ENCODE assay signal across 8 cellular contexts in genomic region chr15:84715442-84716035, GRCh38. TPM values are rescaled to one million over a fixed set of nuclear protein-coding genes. Genes with fewer than 3 reads are reported as not detected.
DNase-seq lines count a peak whose midpoint lies in the region; ATAC-seq, FAIRE-seq and TF ChIP-seq lines count a peak whose summit lies in the region.

No MANE protein-coding gene starts in this region.

- H3K4me1 ChIP-seq in HepG2 (ENCODE audit: insufficient read depth, low read length): peaks cover 26% of the 10 kb centered on the region

- DNase-seq in Daoy (ENCODE audit: low read depth) (peak; percentile 8), SK-MEL-5 (ENCODE audit: low read depth, low spot score) (peak; percentile 15), caudate nucleus (lab: John Stamatoyannopoulos, UW) (peak in 22 of 61 donors; percentile 11 to 82 (median 50)), HepG2 (ENCODE audit: low spot score) (no peak), GM10248 (ENCODE audit: extremely low spot score) (no peak), GM12892 (ENCODE audit: insufficient read length) (no peak)
- peak; percentile 68 for DNase-seq in stimulated activated CD4-positive, alpha-beta T cell treated with anti-CD3 and anti-CD28 coated beads, Interleukin-4, amount 100 ng/mL, for 24 hours

- peaks cover 47% of the 10 kb centered on the region for H3K79me2 ChIP-seq in HepG2 (ENCODE audit: insufficient read depth, low read length)

- no peaks in the 10 kb centered on the region; a peak in 1 of 5 replicates for H3K27me3 ChIP-seq in HepG2 (ENCODE audit: control insufficient read depth in 1 of 2, insufficient read depth in 2 of 2, low read length in 2 of 2)

- POLR2A ChIA-PET in HepG2 (lab: Yijun Ruan, JAX): interaction anchor here (0.6 to 2.9 kb wide), 22 partner anchors 9 to 306 kb away, joined by 3 to 31 read pairs (median 5); partner anchors contain the start of genes PDE8A, WDR73, ZNF592 and ZSCAN2
- POLR2A ChIA-PET in GM10248 (lab: Yijun Ruan, JAX): interaction anchor here (0.8 to 2.6 kb wide), 3 partner anchors 9 to 61 kb away, joined by 3 to 12 read pairs (median 8); partner anchors contain the start of gene WDR73

- peak overlapping the region; percentile 72 to 89 (median 84) for H3K4me3 ChIP-seq in HepG2 (replicated peaks in 1 of 3; ENCODE audit: insufficient read depth in 1 of 3, low read depth in 2 of 3, low read length in 3 of 3)

- no peaks in the 10 kb centered on the region for H3K9me3 ChIP-seq in HepG2 (ENCODE audit: low read length)

- no peak for TF ChIP-seq CTCF in HepG2 (CRISPR knock-in tag; IDR thresholded peaks at IDR 0.05)
- TF ChIP-seq CTCF in GM10248 (IDR thresholded peaks at IDR 0.05; ENCODE audit: control extremely low read depth, extremely low read depth, low read depth, missing control alignments): no peak

- BruUV-seq in HepG2 (replicated peaks; lab: Mats Ljungman, UMichigan): TSS peak; percentile 63

- peaks cover 4 to 6% of the 10 kb centered on the region in 2 experiments; a peak in 3 of 5 replicates for H3K36me3 ChIP-seq in HepG2 (replicated peaks in 1 of 2; ENCODE audit: control insufficient read depth in 1 of 2, insufficient read depth in 2 of 2, low read length in 2 of 2)

- H3K27ac ChIP-seq in caudate nucleus (ENCODE audit: low read depth, low read length) (peak overlapping the region; percentile 98), HepG2 (ENCODE audit: extremely low read length, insufficient read depth, low read length) (peak overlapping the region; percentile 90)

- no peak for TF ChIP-seq POLR2A in HepG2 (IDR thresholded peaks at IDR 0.05; ENCODE audit: insufficient read depth in 1 of 2, low read depth in 2 of 2, low read length in 2 of 2)
- TF ChIP-seq POLR2A in GM12892 (IDR thresholded peaks at IDR 0.05; ENCODE audit: low read depth, low read length): no peak

- FAIRE-seq in HepG2 (lab: Jason Lieb, UNC) (no peak), GM12892 (lab: Jason Lieb, UNC) (no peak)

- no peak overlapping the region for H2AFZ ChIP-seq in HepG2 (ENCODE audit: low read length)

- CTCF ChIA-PET in HepG2 (lab: Yijun Ruan, JAX; ENCODE audit: low intra/inter-chr PET ratio, low total read pairs): no interaction called here
- CTCF ChIA-PET in GM10248 (lab: Yijun Ruan, JAX): interaction anchor here (1.1 to 2.1 kb wide), 9 partner anchors 9 to 61 kb away, joined by 3 to 10 read pairs (median 4); partner anchors contain the start of genes NMB and WDR73

- TF ChIP-seq EP300 in HepG2 (IDR thresholded peaks at IDR 0.05; ENCODE audit: low read depth in 2 of 2, low read length in 2 of 2) (no peak), HepG2 (CRISPR knock-in tag; IDR thresholded peaks at IDR 0.05; ENCODE audit: borderline replicate concordance) (no peak)

- ATAC-seq in HG02642 (IDR thresholded peaks at IDR 0.05; ENCODE audit: poor library complexity, unreplicated experiment): peak; percentile 2
- peak; percentile 29 for ATAC-seq in HepG2

- in situ Hi-C loops in SK-MEL-5 (cut with HindIII; ENCODE audit: low pct_unique_long_range_greater_than_20kb, low sequenced_read_pairs): no loop called here
- in situ Hi-C loops in HepG2 (cut with HindIII; ENCODE audit: extremely low pct_ligation_motif_present, low pct_unique_long_range_greater_than_20kb): no loop called here

- H3K4me2 ChIP-seq in HepG2 (ENCODE audit: low read depth, low read length): peak overlapping the region; percentile 85

- TF ChIP-seq RAD21 in HepG2 (CRISPR knock-in tag; IDR thresholded peaks at IDR 0.05): no peak

- H4K20me1 ChIP-seq in HepG2 (ENCODE audit: insufficient read depth, low read length): peaks cover 15% of the 10 kb centered on the region

- H3K9ac ChIP-seq in HepG2 (ENCODE audit: insufficient read depth, low read depth, low read length): peak overlapping the region; percentile 92

- WGBS in HepG2 (ENCODE audit: low lambda C conversion rate): 3% methylated on average over 19 of the region's 36 CpGs

- intact Hi-C loops in HepG2 (cut with micrococcal nuclease; ENCODE audit: unreplicated experiment): loop anchor here (2.0 to 5.0 kb wide), 2 partner anchors 33 to 58 kb away; partner anchors contain the start of genes NMB and ZNF592

RNA-seq across cellular contexts. Expression of gene SEC11A, which starts 0.4 kb away (rescaled TPM):
- total RNA-seq in Daoy (2014; rRNA removed; shearing (Covaris generic)): 109 and 150 TPM in 2 replicates
- total RNA-seq in SK-MEL-5 (2014; rRNA removed; shearing (Covaris generic)): 276 and 279 TPM in 2 replicates
- polyA plus RNA-seq in SK-MEL-5 (2015; cell fraction: cytosol; rRNA removed): 184 and 205 TPM in 2 replicates
- 27.3 and 27.4 TPM in 2 replicates for polyA plus RNA-seq in SK-MEL-5 (2015; cell fraction: nucleus; rRNA removed)
- 194 and 230 TPM in 2 replicates for total RNA-seq in HepG2 (2016; rRNA removed; fragmentation: Illumina TruSeq; extraction: Trizol)
- 209 and 247 TPM in 2 replicates for total RNA-seq in HepG2 (2016; cell fraction: cytosol; rRNA removed; fragmentation: Illumina TruSeq; extraction: Trizol; ENCODE audit: low read depth)
- total RNA-seq in HepG2 (2016; cell fraction: insoluble cytoplasmic fraction; rRNA removed; fragmentation: Illumina TruSeq; extraction: Trizol): 197 and 238 TPM in 2 replicates
- 313 and 374 TPM in 2 replicates for total RNA-seq in HepG2 (2016; cell fraction: membrane; rRNA removed; fragmentation: Illumina TruSeq; extraction: Trizol)
- 129 and 147 TPM in 2 replicates for total RNA-seq in HepG2 (2016; cell fraction: nucleus; rRNA removed; fragmentation: Illumina TruSeq; extraction: Trizol)
- polyA plus RNA-seq in HepG2 (2011; rRNA removed): 107 and 141 TPM in 2 replicates
- 74.2 and 119 TPM in 2 replicates for polyA plus RNA-seq in HepG2 (2011; cell fraction: cytosol; rRNA removed)
- polyA plus RNA-seq in HepG2 (2011; cell fraction: nucleus; rRNA removed): 17.5 and 29.2 TPM in 2 replicates
- 188 and 211 TPM in 2 replicates for polyA plus RNA-seq in HepG2 (2012)
- polyA plus RNA-seq in HepG2 (2016; cell fraction: cytosol; fragmentation: Illumina TruSeq; extraction: Trizol; ENCODE audit: low read depth): 239 and 241 TPM in 2 replicates
- polyA plus RNA-seq in HepG2 (2016; cell fraction: insoluble cytoplasmic fraction; fragmentation: Illumina TruSeq; extraction: Trizol; ENCODE audit: low read depth): 215 TPM in 2 replicates
- 325 and 350 TPM in 2 replicates for polyA plus RNA-seq in HepG2 (2016; cell fraction: membrane; fragmentation: Illumina TruSeq; extraction: Trizol; ENCODE audit: low read depth)
- 211 and 253 TPM in 2 replicates for polyA plus RNA-seq in HepG2 (2016; cell fraction: nucleus; fragmentation: Illumina TruSeq; extraction: Trizol; ENCODE audit: insufficient read depth, low read depth)
- polyA minus RNA-seq in HepG2 (2011; rRNA and poly(A)+ RNA removed; ENCODE audit: low replicate concordance): 37.6 and 79.1 TPM in 2 replicates
- polyA minus RNA-seq in HepG2 (2011; cell fraction: cytosol; rRNA and poly(A)+ RNA removed): 39.8 and 41.3 TPM in 2 replicates
- 32.6 and 34.2 TPM in 2 replicates for polyA minus RNA-seq in HepG2 (2011; cell fraction: nucleus; rRNA and poly(A)+ RNA removed)
- 144 TPM for polyA plus RNA-seq in GM12892 (2012; ENCODE audit: missing spikeins)

RNA-seq across cellular contexts. Expression of gene ZNF592, which starts 32.9 kb away (rescaled TPM):
- total RNA-seq in Daoy (2014; rRNA removed; shearing (Covaris generic)): 1.4 and 2.1 TPM in 2 replicates
- total RNA-seq in SK-MEL-5 (2014; rRNA removed; shearing (Covaris generic)): 4.5 and 6.8 TPM in 2 replicates
- polyA plus RNA-seq in SK-MEL-5 (2015; cell fraction: cytosol; rRNA removed): 12.9 and 17.1 TPM in 2 replicates
- polyA plus RNA-seq in SK-MEL-5 (2015; cell fraction: nucleus; rRNA removed): 9.3 and 14.9 TPM in 2 replicates
- 8.2 and 8.6 TPM in 2 replicates for total RNA-seq in HepG2 (2016; rRNA removed; fragmentation: Illumina TruSeq; extraction: Trizol)
- total RNA-seq in HepG2 (2016; cell fraction: cytosol; rRNA removed; fragmentation: Illumina TruSeq; extraction: Trizol; ENCODE audit: low read depth): 1.7 and 1.8 TPM in 2 replicates
- 6.8 and 8.5 TPM in 2 replicates for total RNA-seq in HepG2 (2016; cell fraction: insoluble cytoplasmic fraction; rRNA removed; fragmentation: Illumina TruSeq; extraction: Trizol)
- 8.4 and 9.5 TPM in 2 replicates for total RNA-seq in HepG2 (2016; cell fraction: membrane; rRNA removed; fragmentation: Illumina TruSeq; extraction: Trizol)
- total RNA-seq in HepG2 (2016; cell fraction: nucleus; rRNA removed; fragmentation: Illumina TruSeq; extraction: Trizol): 7.9 and 9.7 TPM in 2 replicates
- 9.8 and 11.1 TPM in 2 replicates for polyA plus RNA-seq in HepG2 (2011; rRNA removed)
- polyA plus RNA-seq in HepG2 (2011; cell fraction: cytosol; rRNA removed): 6.3 and 8.1 TPM in 2 replicates
- 20.4 and 23.3 TPM in 2 replicates for polyA plus RNA-seq in HepG2 (2011; cell fraction: nucleus; rRNA removed)
- 12.5 and 12.7 TPM in 2 replicates for polyA plus RNA-seq in HepG2 (2012)
- 3.1 and 4.1 TPM in 2 replicates for polyA plus RNA-seq in HepG2 (2016; cell fraction: cytosol; fragmentation: Illumina TruSeq; extraction: Trizol; ENCODE audit: low read depth)
- polyA plus RNA-seq in HepG2 (2016; cell fraction: insoluble cytoplasmic fraction; fragmentation: Illumina TruSeq; extraction: Trizol; ENCODE audit: low read depth): 9.8 and 14.4 TPM in 2 replicates
- 12.8 and 14.8 TPM in 2 replicates for polyA plus RNA-seq in HepG2 (2016; cell fraction: membrane; fragmentation: Illumina TruSeq; extraction: Trizol; ENCODE audit: low read depth)
- 17.8 and 21.0 TPM in 2 replicates for polyA plus RNA-seq in HepG2 (2016; cell fraction: nucleus; fragmentation: Illumina TruSeq; extraction: Trizol; ENCODE audit: insufficient read depth, low read depth)
- polyA minus RNA-seq in HepG2 (2011; rRNA and poly(A)+ RNA removed; ENCODE audit: low replicate concordance): 18.8 and 22.0 TPM in 2 replicates
- 8.2 and 9.7 TPM in 2 replicates for polyA minus RNA-seq in HepG2 (2011; cell fraction: cytosol; rRNA and poly(A)+ RNA removed)
- polyA minus RNA-seq in HepG2 (2011; cell fraction: nucleus; rRNA and poly(A)+ RNA removed): 13.8 and 15.7 TPM in 2 replicates
- polyA plus RNA-seq in GM12892 (2012; ENCODE audit: missing spikeins): 6.0 TPM

RNA-seq across cellular contexts. Expression of gene NMB, which starts 57.5 kb away (rescaled TPM):
- 0.30 and 3.4 TPM in 2 replicates for total RNA-seq in Daoy (2014; rRNA removed; shearing (Covaris generic))
- 2.5 and 5.4 TPM in 2 replicates for total RNA-seq in SK-MEL-5 (2014; rRNA removed; shearing (Covaris generic))
- polyA plus RNA-seq in SK-MEL-5 (2015; cell fraction: cytosol; rRNA removed): 2.4 and 3.7 TPM in 2 replicates
- 0.33 TPM in 1 of 2 replicates, not detected in the other for polyA plus RNA-seq in SK-MEL-5 (2015; cell fraction: nucleus; rRNA removed)
- 15.5 and 25.4 TPM in 2 replicates for total RNA-seq in HepG2 (2016; rRNA removed; fragmentation: Illumina TruSeq; extraction: Trizol)
- total RNA-seq in HepG2 (2016; cell fraction: cytosol; rRNA removed; fragmentation: Illumina TruSeq; extraction: Trizol; ENCODE audit: low read depth): 88.1 and 117 TPM in 2 replicates
- 16.2 and 26.0 TPM in 2 replicates for total RNA-seq in HepG2 (2016; cell fraction: insoluble cytoplasmic fraction; rRNA removed; fragmentation: Illumina TruSeq; extraction: Trizol)
- total RNA-seq in HepG2 (2016; cell fraction: membrane; rRNA removed; fragmentation: Illumina TruSeq; extraction: Trizol): 60.2 and 72.6 TPM in 2 replicates
- total RNA-seq in HepG2 (2016; cell fraction: nucleus; rRNA removed; fragmentation: Illumina TruSeq; extraction: Trizol): 10.9 and 13.4 TPM in 2 replicates
- polyA plus RNA-seq in HepG2 (2011; rRNA removed): 10.4 and 11.4 TPM in 2 replicates
- polyA plus RNA-seq in HepG2 (2011; cell fraction: cytosol; rRNA removed): 5.0 and 11.2 TPM in 2 replicates
- 4.2 and 5.7 TPM in 2 replicates for polyA plus RNA-seq in HepG2 (2011; cell fraction: nucleus; rRNA removed)
- 5.3 and 6.5 TPM in 2 replicates for polyA plus RNA-seq in HepG2 (2012)
- 114 and 137 TPM in 2 replicates for polyA plus RNA-seq in HepG2 (2016; cell fraction: cytosol; fragmentation: Illumina TruSeq; extraction: Trizol; ENCODE audit: low read depth)
- polyA plus RNA-seq in HepG2 (2016; cell fraction: insoluble cytoplasmic fraction; fragmentation: Illumina TruSeq; extraction: Trizol; ENCODE audit: low read depth): 13.5 and 14.0 TPM in 2 replicates
- polyA plus RNA-seq in HepG2 (2016; cell fraction: membrane; fragmentation: Illumina TruSeq; extraction: Trizol; ENCODE audit: low read depth): 57.5 and 62.3 TPM in 2 replicates
- 20.7 and 22.2 TPM in 2 replicates for polyA plus RNA-seq in HepG2 (2016; cell fraction: nucleus; fragmentation: Illumina TruSeq; extraction: Trizol; ENCODE audit: insufficient read depth, low read depth)
- polyA minus RNA-seq in HepG2 (2011; rRNA and poly(A)+ RNA removed; ENCODE audit: low replicate concordance): 3.7 TPM in 1 of 2 replicates, not detected in the other
- polyA minus RNA-seq in HepG2 (2011; cell fraction: cytosol; rRNA and poly(A)+ RNA removed): 1.3 and 2.9 TPM in 2 replicates
- 1.1 and 1.2 TPM in 2 replicates for polyA minus RNA-seq in HepG2 (2011; cell fraction: nucleus; rRNA and poly(A)+ RNA removed)
- 1.8 TPM for polyA plus RNA-seq in GM12892 (2012; ENCODE audit: missing spikeins)

Comparison
In these comparisons a context has a peak if more than half of its experiments do, and no peak if none do; other contexts are left out.
1. DNase-seq: peak in Daoy (single experiment), SK-MEL-5 (single experiment) and stimulated activated CD4-positive, alpha-beta T cell treated with anti-CD3 and anti-CD28 coated beads, Interleukin-4, amount 100 ng/mL, for 24 hours (single experiment); none in HepG2 (single experiment), GM10248 (single experiment) and GM12892 (single experiment).